ENCODE assay signal across 13 cellular contexts in genomic region chr20:25300496-25301170, GRCh38. TPM values are rescaled to one million over a fixed set of nuclear protein-coding genes. Genes with fewer than 3 reads are reported as not detected.
DNase-seq lines count a peak whose midpoint lies in the region; ATAC-seq and TF ChIP-seq lines count a peak whose summit lies in the region.
"Had no signal": no experiment of that assay in that cellular context is flagged by ENCODE, and none has a peak within 500 bp of the region (broad histone marks: within the 10 kb centered on the region; RNA-seq: fewer than 3 reads in every experiment).

No MANE protein-coding gene starts in this region.

- intact Hi-C loops in tibial artery (cut with DNase I; ENCODE audit: low total_unique reads), result loop anchor here (5.0 kb wide), 1 partner anchor 92 kb away; the partner anchor contains the start of gene ABHD12

- H3K27me3 Mint-ChIP-seq in activated T-cell treated with anti-CD3 and anti-CD28 coated beads, Interleukin-2, amount 50 U/mL, for 24 hours, result no peaks in the 10 kb centered on the region
- no peaks in the 10 kb centered on the region for H3K27me3 Mint-ChIP-seq in activated T-cell treated with anti-CD3 and anti-CD28 coated beads, Interleukin-2, amount 50 U/mL, for 4 hours (ENCODE audit: low read depth)
- H3K27me3 Mint-ChIP-seq in activated CD4-positive, alpha-beta memory T cell treated with anti-CD3 and anti-CD28 coated beads, Interleukin-2, amount 10 ng/mL, durations not matched to agents 7 days and 5 days, result no peaks in the 10 kb centered on the region
- H3K27me3 Mint-ChIP-seq: naive thymus-derived CD4-positive, alpha-beta T cell had no signal

- no peak overlapping the region for H3K4me3 ChIP-seq in RWPE2 (ENCODE audit: severe bottlenecking)
- H3K4me3 ChIP-seq in fibroblast of mammary gland (ENCODE audit: control insufficient read depth, low read depth, low read length), result no peak overlapping the region
- no peak overlapping the region for H3K4me3 ChIP-seq in rectal smooth muscle tissue (ENCODE audit: low read length)
- no peak overlapping the region for H3K4me3 ChIP-seq in tibial artery
- H3K4me3 ChIP-seq: spleen had no signal

- no peaks in the 10 kb centered on the region for H3K9me3 Mint-ChIP-seq in activated T-cell treated with anti-CD3 and anti-CD28 coated beads, Interleukin-2, amount 50 U/mL, for 24 hours
- H3K9me3 Mint-ChIP-seq in activated T-cell treated with anti-CD3 and anti-CD28 coated beads, Interleukin-2, amount 50 U/mL, for 4 hours, result no peaks in the 10 kb centered on the region
- H3K9me3 Mint-ChIP-seq in activated CD4-positive, alpha-beta memory T cell treated with anti-CD3 and anti-CD28 coated beads, Interleukin-2, amount 10 ng/mL, durations not matched to agents 7 days and 5 days, result no peaks in the 10 kb centered on the region
- H3K9me3 Mint-ChIP-seq: naive thymus-derived CD4-positive, alpha-beta T cell had no signal

- no peak overlapping the region for H3K4me3 Mint-ChIP-seq in activated T-cell treated with anti-CD3 and anti-CD28 coated beads, Interleukin-2, amount 50 U/mL, for 24 hours
- H3K4me3 Mint-ChIP-seq in activated T-cell treated with anti-CD3 and anti-CD28 coated beads, Interleukin-2, amount 50 U/mL, for 4 hours, result no peak overlapping the region
- no peak overlapping the region for H3K4me3 Mint-ChIP-seq in activated CD4-positive, alpha-beta memory T cell treated with anti-CD3 and anti-CD28 coated beads, Interleukin-2, amount 10 ng/mL, durations not matched to agents 7 days and 5 days
- H3K4me3 Mint-ChIP-seq: naive thymus-derived CD4-positive, alpha-beta T cell had no signal

- CTCF ChIA-PET in activated CD4-positive, alpha-beta memory T cell treated with anti-CD3 and anti-CD28 coated beads, Interleukin-2, amount 10 ng/mL, durations not matched to agents 7 days and 5 days (lab: Charles Lee), result interaction anchor here (1.5 to 1.6 kb wide), 2 partner anchors 98 to 107 kb away, joined by 5 to 7 read pairs; partner anchors contain the start of gene GINS1

- DNase-seq in activated T-cell treated with anti-CD3 and anti-CD28 coated beads, Interleukin-2, amount 50 U/mL, for 24 hours, result no peak
- no peak for DNase-seq in activated T-cell treated with anti-CD3 and anti-CD28 coated beads, Interleukin-2, amount 50 U/mL, for 4 hours
- DNase-seq in RWPE2 (ENCODE audit: low spot score) (no peak), fibroblast of mammary gland (ENCODE audit: low read depth) (peak; percentile 65), ecto neural progenitor cell (ENCODE audit: low spot score) (no peak), tibial artery (no peak)
- DNase-seq in activated CD4-positive, alpha-beta memory T cell treated with anti-CD3 and anti-CD28 coated beads, Interleukin-2, amount 10 ng/mL, durations not matched to agents 7 days and 5 days, result no peak
- DNase-seq: activated T-cell treated with anti-CD3 and anti-CD28 coated beads, Interleukin-2, amount 50 U/mL, for 1 hour; naive thymus-derived CD4-positive, alpha-beta T cell; SHP77 treated with DMSO at 0.1 percent for 48 hours; spleen; WERI-Rb-1 had no signal

- no peaks in the 10 kb centered on the region for H3K4me1 Mint-ChIP-seq in activated T-cell treated with anti-CD3 and anti-CD28 coated beads, Interleukin-2, amount 50 U/mL, for 24 hours (ENCODE audit: low read depth)
- no peaks in the 10 kb centered on the region for H3K4me1 Mint-ChIP-seq in activated T-cell treated with anti-CD3 and anti-CD28 coated beads, Interleukin-2, amount 50 U/mL, for 4 hours (ENCODE audit: low read depth)
- H3K4me1 Mint-ChIP-seq in activated CD4-positive, alpha-beta memory T cell treated with anti-CD3 and anti-CD28 coated beads, Interleukin-2, amount 10 ng/mL, durations not matched to agents 7 days and 5 days, result peaks cover 11% of the 10 kb centered on the region

- TF ChIP-seq CTCF in RWPE2 (IDR thresholded peaks at IDR 0.05; ENCODE audit: poor library complexity, severe bottlenecking), result no peak
- peak; percentile 26 for TF ChIP-seq CTCF in fibroblast of mammary gland (conservative IDR thresholded peaks at IDR 0.05; ENCODE audit: control insufficient read depth, insufficient read depth, low read depth, low read length)
- TF ChIP-seq CTCF in tibial artery (IDR thresholded peaks at IDR 0.05), result no peak

- no peak overlapping the region for H3K9ac ChIP-seq in rectal smooth muscle tissue (ENCODE audit: low read length)

- H3K9me3 ChIP-seq in RWPE2 (ENCODE audit: severe bottlenecking), result no peaks in the 10 kb centered on the region
- no peaks in the 10 kb centered on the region for H3K9me3 ChIP-seq in tibial artery
- H3K9me3 ChIP-seq: spleen had no signal

- H3K27ac Mint-ChIP-seq in activated T-cell treated with anti-CD3 and anti-CD28 coated beads, Interleukin-2, amount 50 U/mL, for 24 hours, result peak overlapping the region; percentile 63
- no peak overlapping the region for H3K27ac Mint-ChIP-seq in activated CD4-positive, alpha-beta memory T cell treated with anti-CD3 and anti-CD28 coated beads, Interleukin-2, amount 10 ng/mL, durations not matched to agents 7 days and 5 days

- ATAC-seq in activated T-cell treated with anti-CD3 and anti-CD28 coated beads, Interleukin-2, amount 50 U/mL, for 4 hours, result no peak
- peak; percentile 14 for ATAC-seq in RWPE2 (ENCODE audit: low read depth)
- ATAC-seq: naive thymus-derived CD4-positive, alpha-beta T cell had no signal

- H3K27ac ChIP-seq in RWPE2 (ENCODE audit: poor library complexity, severe bottlenecking) (no peak overlapping the region), rectal smooth muscle tissue (ENCODE audit: low read depth, low read length) (peak overlapping the region; percentile 33), tibial artery (no peak overlapping the region)
- H3K27ac ChIP-seq: spleen, WERI-Rb-1 had no signal

- POLR2A ChIA-PET in activated CD4-positive, alpha-beta memory T cell treated with anti-CD3 and anti-CD28 coated beads, Interleukin-2, amount 10 ng/mL, durations not matched to agents 7 days and 5 days (lab: Charles Lee), result interaction anchor here (0.7 to 1.2 kb wide), 2 partner anchors 9 to 105 kb away, joined by 3 read pairs; partner anchors contain the start of gene ENTPD6

- peaks cover 62% of the 10 kb centered on the region for H3K36me3 Mint-ChIP-seq in activated T-cell treated with anti-CD3 and anti-CD28 coated beads, Interleukin-2, amount 50 U/mL, for 24 hours (ENCODE audit: low read depth)
- no peaks in the 10 kb centered on the region for H3K36me3 Mint-ChIP-seq in activated T-cell treated with anti-CD3 and anti-CD28 coated beads, Interleukin-2, amount 50 U/mL, for 4 hours (ENCODE audit: insufficient read depth)
- H3K36me3 Mint-ChIP-seq in activated CD4-positive, alpha-beta memory T cell treated with anti-CD3 and anti-CD28 coated beads, Interleukin-2, amount 10 ng/mL, durations not matched to agents 7 days and 5 days (ENCODE audit: low read depth), result peaks cover 6% of the 10 kb centered on the region

- H3K36me3 ChIP-seq in RWPE2 (ENCODE audit: low read depth) (peaks cover 17% of the 10 kb centered on the region), rectal smooth muscle tissue (ENCODE audit: control insufficient read depth, insufficient read depth, low read length) (peaks cover 13% of the 10 kb centered on the region), tibial artery (peaks cover 27 to 69% (median 39%) of the 10 kb centered on the region in 3 donors)

- H3K27me3 ChIP-seq in RWPE2 (ENCODE audit: insufficient read depth, poor library complexity, severe bottlenecking), result no peaks in the 10 kb centered on the region
- no peaks in the 10 kb centered on the region for H3K27me3 ChIP-seq in rectal smooth muscle tissue (ENCODE audit: control insufficient read depth, insufficient read depth, low read length)
- no peaks in the 10 kb centered on the region for H3K27me3 ChIP-seq in tibial artery
- H3K27me3 ChIP-seq: spleen had no signal

- H3K4me1 ChIP-seq in RWPE2 (ENCODE audit: insufficient read depth, poor library complexity, severe bottlenecking), result no peaks in the 10 kb centered on the region
- H3K4me1 ChIP-seq in rectal smooth muscle tissue (ENCODE audit: control insufficient read depth, insufficient read depth, low read length), result peaks cover 4% of the 10 kb centered on the region
- peaks cover 0 to 17% (median 11%) of the 10 kb centered on the region in 4 donors for H3K4me1 ChIP-seq in tibial artery

RNA-seq across cellular contexts. Expression of gene PYGB, which starts 52.7 kb away (rescaled TPM):
- total RNA-seq in activated T-cell treated with anti-CD3 and anti-CD28 coated beads, Interleukin-2, amount 50 U/mL, for 4 hours, result 10 to 100 TPM; 32.5 to 37.6 (median 34.6) TPM
- total RNA-seq in activated CD4-positive, alpha-beta memory T cell treated with anti-CD3 and anti-CD28 coated beads, Interleukin-2, amount 10 ng/mL, durations not matched to agents 7 days and 5 days, result 10 to 100 TPM; 28.4 to 29.8 TPM
